In the genomic region with DNA sequence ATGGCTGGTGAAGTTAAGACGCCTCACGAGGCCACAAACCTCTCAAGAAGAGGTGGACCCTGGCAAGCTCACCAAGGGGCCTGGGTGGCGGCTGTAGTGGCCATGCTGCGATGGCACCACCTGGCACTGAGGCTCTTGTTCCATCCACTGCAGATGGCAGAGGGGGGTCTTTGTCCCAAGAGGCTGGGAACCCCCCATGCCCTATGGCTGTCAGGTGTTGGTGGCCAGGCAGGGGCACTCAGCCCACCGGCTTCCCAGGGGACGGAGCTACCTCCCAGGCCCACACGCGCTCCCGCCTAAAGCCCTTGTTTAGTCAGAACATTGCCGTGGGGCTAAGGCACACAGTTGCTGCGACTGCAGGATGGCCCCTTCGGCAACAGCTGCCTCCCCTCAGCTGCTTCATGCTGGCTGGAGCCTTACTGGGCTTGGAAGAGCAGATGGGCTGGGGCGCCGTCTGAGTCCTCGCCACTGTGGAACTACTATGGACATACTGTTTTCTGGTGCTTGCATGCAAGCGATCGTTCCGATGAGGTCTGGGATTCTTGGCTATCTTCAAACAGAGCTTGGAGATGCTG, we compare ENCODE assay signal across 17 cellular contexts.
"Had no signal": no experiment of that assay in that cellular context is flagged by ENCODE, and none has a peak within 500 bp of the region (broad histone marks: within the 10 kb centered on the region; RNA-seq: fewer than 3 reads in every experiment).

No MANE protein-coding gene starts in this region.

- H3K4me1 ChIP-seq: right atrium auricular region had no signal

- H3K36me3 Mint-ChIP-seq: naive thymus-derived CD8-positive, alpha-beta T cell had no signal

- DNase-seq: colonic mucosa; dermis blood vessel endothelial cell; esophagus squamous epithelium; foreskin fibroblast; mesendoderm; ovary; stimulated activated CD4-positive, alpha-beta T cell treated with anti-CD3 and anti-CD28 coated beads, Interleukin-4, amount 100 ng/mL, for 1 hour; stimulated activated CD8-positive, alpha-beta memory T cell treated with anti-CD3 and anti-CD28 coated beads, Interleukin-4, amount 100 ng/mL, for 48 hours; tibial artery; uterus had no signal

- H3K4me2 ChIP-seq: smooth muscle cell had no signal

- H3K9me3 ChIP-seq: colonic mucosa, esophagus squamous epithelium, gastroesophageal sphincter, ovary, right atrium auricular region, tibial artery, upper lobe of left lung, uterus had no signal

- H3K4me3 ChIP-seq: colonic mucosa, esophagus squamous epithelium, gastroesophageal sphincter, ovary, right atrium auricular region, smooth muscle cell, tibial artery, upper lobe of left lung, uterus had no signal

- H3K27ac Mint-ChIP-seq: stimulated activated effector memory CD8-positive, alpha-beta T cell treated with anti-CD3 and anti-CD28 coated beads, Interleukin-12 subunit alpha, Interleukin-12 subunit beta, amount 100 ng/mL, for 72 hours had no signal

- H3K27me3 Mint-ChIP-seq: naive thymus-derived CD8-positive, alpha-beta T cell; stimulated activated naive CD8-positive, alpha-beta T cell treated with anti-CD3 and anti-CD28 coated beads, Interleukin-15, Interleukin-2, amounts not matched to agents 100 ng/mL and 50 ng/mL, for 24 hours had no signal

- H3K9me3 Mint-ChIP-seq: naive thymus-derived CD8-positive, alpha-beta T cell; stimulated activated effector memory CD8-positive, alpha-beta T cell treated with anti-CD3 and anti-CD28 coated beads, Interleukin-12 subunit alpha, Interleukin-12 subunit beta, amount 100 ng/mL, for 72 hours; stimulated activated naive CD8-positive, alpha-beta T cell treated with anti-CD3 and anti-CD28 coated beads, Interleukin-15, Interleukin-2, amounts not matched to agents 100 ng/mL and 50 ng/mL, for 24 hours had no signal

- H3K27ac ChIP-seq: colonic mucosa, esophagus squamous epithelium, gastroesophageal sphincter, ovary, right atrium auricular region, tibial artery, upper lobe of left lung, uterus had no signal

- H3K36me3 ChIP-seq: colonic mucosa, esophagus squamous epithelium, gastroesophageal sphincter, ovary, right atrium auricular region, tibial artery, upper lobe of left lung, uterus had no signal

- ATAC-seq: gastroesophageal sphincter; naive thymus-derived CD8-positive, alpha-beta T cell; stimulated activated effector memory CD8-positive, alpha-beta T cell treated with anti-CD3 and anti-CD28 coated beads, Interleukin-12 subunit alpha, Interleukin-12 subunit beta, amount 100 ng/mL, for 72 hours had no signal

- H3K4me3 Mint-ChIP-seq: stimulated activated effector memory CD8-positive, alpha-beta T cell treated with anti-CD3 and anti-CD28 coated beads, Interleukin-12 subunit alpha, Interleukin-12 subunit beta, amount 100 ng/mL, for 72 hours; stimulated activated naive CD8-positive, alpha-beta T cell treated with anti-CD3 and anti-CD28 coated beads, Interleukin-15, Interleukin-2, amounts not matched to agents 100 ng/mL and 50 ng/mL, for 24 hours had no signal

- H3K27me3 ChIP-seq: colonic mucosa, esophagus squamous epithelium, gastroesophageal sphincter, ovary, right atrium auricular region, upper lobe of left lung, uterus had no signal
